Comparison of ENCODE assay signal across 21 cellular contexts in genomic region chr6:11128608-11129007, GRCh38. TPM values are rescaled to one million over a fixed set of nuclear protein-coding genes. Genes with fewer than 3 reads are reported as not detected.
DNase-seq lines count a peak whose midpoint lies in the region; ATAC-seq, FAIRE-seq and TF ChIP-seq lines count a peak whose summit lies in the region.
"Had no signal": no experiment of that assay in that cellular context is flagged by ENCODE, and none has a peak within 500 bp of the region (broad histone marks: within the 10 kb centered on the region; RNA-seq: fewer than 3 reads in every experiment).

No MANE protein-coding gene starts in this region.

- in situ Hi-C loops in GM12878 (cut with MboI) = no loop called here

- 90% methylated on average over 2 of the region's 2 CpGs for WGBS in GM12878 (ENCODE audit: insufficient coverage, insufficient replicate concordance, low lambda C conversion rate, missing lambda C conversion rate)

- no peak for DNase-seq in GM12878 (ENCODE audit: low read depth, low spot score)
- no peak for DNase-seq in left lobe of liver (ENCODE audit: low spot score)
- peak in 8 of 49 donors; percentile 4 to 32 (median 10) for DNase-seq in substantia nigra (lab: John Stamatoyannopoulos, UW)
- no peak for DNase-seq in activated CD4-positive, alpha-beta T cell treated with anti-CD3 and anti-CD28 coated beads for 48 hours
- no peak for DNase-seq in RPMI8226
- DNase-seq: ACHN; CD8-positive, alpha-beta T cell; DMS153; GOT3; HCEC 1CT; MG63; NCI-H1417; NCI-H187; NCI-H446; NCI-H526; Peyer's patch had no signal

- TF ChIP-seq CTCF in GM12878 (IDR thresholded peaks at IDR 0.05 in 2 of 3, conservative IDR thresholded peaks at IDR 0.05 in 1 of 3; ENCODE audit: control insufficient read depth in 2 of 3, extremely low read depth in 1 of 3, insufficient read depth in 1 of 3, low read depth in 3 of 3, low read length in 3 of 3) = no peak

- TF ChIP-seq EP300 in GM12878 (IDR thresholded peaks at IDR 0.05; ENCODE audit: borderline replicate concordance in 1 of 2, control insufficient read depth in 1 of 2, low read depth in 2 of 2, low read length in 2 of 2) = no peak

- RAD21 ChIA-PET in GM12878 (lab: Charles Lee; ENCODE audit: unreplicated experiment) = no interaction called here

- FAIRE-seq in GM12878 (lab: Jason Lieb, UNC) = no peak

- no peak overlapping the region for H3K4me3 ChIP-seq in GM12878
- H3K4me3 ChIP-seq: BLaER1 treated with 17β-estradiol and CSF1 and Interleukin-3, amounts not matched to agents 10 nM and 100 nM; MG63; Peyer's patch had no signal

- H3K4me2 ChIP-seq in GM12878 (ENCODE audit: control insufficient read depth, insufficient read depth) = no peak overlapping the region
- H3K4me2 ChIP-seq: BLaER1 treated with 17β-estradiol and CSF1 and Interleukin-3, amounts not matched to agents 10 nM and 100 nM had no signal

- H3K4me1 ChIP-seq in GM12878 (ENCODE audit: control insufficient read depth, insufficient read depth, low read length) = peaks cover 6% of the 10 kb centered on the region; the same call in 1 of the 2 replicates
- H3K4me1 ChIP-seq: Peyer's patch had no signal

- CTCF ChIA-PET in GM12878 (lab: Yijun Ruan, JAX) = interaction anchor here (1.5 kb wide), 1 partner anchor 650 kb away, joined by 3 read pairs; no protein-coding TSS in a partner anchor

- intact Hi-C loops in GM12878 (cut with micrococcal nuclease; ENCODE audit: unreplicated experiment) = no loop called here

- H3K36me3 ChIP-seq in GM12878 (ENCODE audit: control insufficient read depth in 2 of 2, insufficient read depth in 2 of 2, low read length in 1 of 2) = 0 out of 4 replicates have a peak, but pooled peaks cover 0 to 2% of the 10 kb centered on the region in 2 experiments
- H3K36me3 ChIP-seq: Peyer's patch had no signal

- no peak overlapping the region for H3K27ac ChIP-seq in GM12878 (ENCODE audit: control insufficient read depth, insufficient read depth)
- H3K27ac ChIP-seq in substantia nigra (ENCODE audit: low read depth, low read length, poor library complexity, severe bottlenecking) = peak overlapping the region; percentile 13
- H3K27ac ChIP-seq: BLaER1 treated with 17β-estradiol and CSF1 and Interleukin-3, amounts not matched to agents 10 nM and 100 nM; Peyer's patch had no signal

- no TSS peak for BruUV-seq in GM12878 (replicated peaks; lab: Mats Ljungman, UMichigan)

- H3K9ac ChIP-seq in GM12878 (ENCODE audit: control insufficient read depth, insufficient read depth, low read length) = no peak overlapping the region
- H3K9ac ChIP-seq: BLaER1 treated with 17β-estradiol and CSF1 and Interleukin-3, amounts not matched to agents 10 nM and 100 nM had no signal

- 0 out of 3 replicates have a peak, but pooled peaks have one; percentile 20 for ATAC-seq in GM12878
- ATAC-seq in esophagus mucosa = peak; percentile 10
- peak; percentile 14 for ATAC-seq in left lobe of liver
- no peak for ATAC-seq in GM21447 (IDR thresholded peaks at IDR 0.05; ENCODE audit: unreplicated experiment)
- ATAC-seq: CD8-positive, alpha-beta T cell had no signal

- SMC1A ChIA-PET in GM12878 (lab: Charles Lee; ENCODE audit: uncharacterized antibody, unreplicated experiment) = interaction anchor here (1.0 to 4.3 kb wide), 4 partner anchors 9 to 368 kb away, joined by 3 to 22 read pairs (median 4); no protein-coding TSS in a partner anchor

- H3K79me2 ChIP-seq in GM12878 (ENCODE audit: control insufficient read depth, insufficient read depth, low read length) = peaks cover 13% of the 10 kb centered on the region

- H3K27me3 ChIP-seq in GM12878 (replicated peaks in 1 of 2; ENCODE audit: control insufficient read depth in 2 of 2, insufficient read depth in 2 of 2, low read length in 1 of 2) = no peaks in the 10 kb centered on the region
- H3K27me3 ChIP-seq: BLaER1 treated with 17β-estradiol and CSF1 and Interleukin-3, amounts not matched to agents 10 nM and 100 nM; MG63; Peyer's patch had no signal

- no peak overlapping the region for H2AFZ ChIP-seq in GM12878 (ENCODE audit: control insufficient read depth, low read depth, low read length)

- H3K9me3 ChIP-seq in GM12878 (replicated peaks; ENCODE audit: control insufficient read depth, insufficient read depth, low read length) = no peaks in the 10 kb centered on the region
- H3K9me3 ChIP-seq: MG63, Peyer's patch had no signal

- H4K20me1 ChIP-seq in GM12878 (ENCODE audit: control insufficient read depth, insufficient read depth) = no peaks in the 10 kb centered on the region

- TF ChIP-seq RAD21 in GM12878 (IDR thresholded peaks at IDR 0.05; ENCODE audit: insufficient read depth, low read depth, low read length) = no peak

- POLR2A ChIA-PET in GM12878 (lab: Charles Lee) = interaction anchor here (1.5 to 2.0 kb wide), 2 partner anchors 30 to 33 kb away, joined by 4 to 11 read pairs; no protein-coding TSS in a partner anchor

- no peak for TF ChIP-seq POLR2A in GM12878 (IDR thresholded peaks at IDR 0.05; ENCODE audit: low read depth, low read length)

TF ChIP-seq in GM12878, 131 proteins besides CTCF, POLR2A, EP300 and RAD21:
- TF ChIP-seq ASH2L (IDR thresholded peaks at IDR 0.05; ENCODE audit: borderline replicate concordance, low read depth) (no peak), NR2C2 (IDR thresholded peaks at IDR 0.05; ENCODE audit: borderline replicate concordance, control insufficient read depth, insufficient read length, low read depth) (no peak), CREB1 (IDR thresholded peaks at IDR 0.05; ENCODE audit: low read depth) (no peak), IKZF1 (conservative IDR thresholded peaks at IDR 0.05) (no peak)

RNA-seq across cellular contexts. Expression of gene ERVFRD-1, which starts 17.1 kb away (rescaled TPM):
- total RNA-seq in GM12878 (2013; cell fraction: nucleolus; rRNA removed) = not detected in 2 replicates
- total RNA-seq in GM12878 (2014; rRNA removed) (not detected in 2 replicates), GM12878 (2014; rRNA removed; fragmentation: Illumina TruSeq; extraction: Trizol) (not detected in 2 replicates), GM12878 (2021) (not detected in 2 replicates), esophagus mucosa (not detected), left lobe of liver (0.08 TPM)
- not detected for polyA plus RNA-seq in GM12878 (2011; ENCODE audit: low read depth)
- polyA plus RNA-seq in GM12878 (2011; rRNA removed) (not detected in 2 replicates), GM12878 (2014; fragmentation: Illumina TruSeq; extraction: Trizol) (0.03 and 0.06 TPM in 2 replicates), GM12878 (2014; fragmentation: Nextera tagmentation; extraction: Ambion mirVana) (not detected), GM12878 (2014; rRNA removed) (not detected in 2 replicates), GM12878 (2016; fragmentation: Nextera tagmentation; extraction: Ambion mirVana) (under 1 TPM; 0.07 to 0.11 TPM)
- not detected in 2 replicates for polyA plus RNA-seq in GM12878 (2011; cell fraction: cytosol; rRNA removed)
- not detected in 2 replicates for polyA plus RNA-seq in GM12878 (2011; cell fraction: nucleus; rRNA removed)
- 0.11 and 0.12 TPM in 2 replicates for polyA plus RNA-seq in GM12878 (2012)
- not detected in 2 replicates for polyA minus RNA-seq in GM12878 (2011; rRNA and poly(A)+ RNA removed)
- polyA minus RNA-seq in GM12878 (2011; cell fraction: cytosol; rRNA and poly(A)+ RNA removed) = not detected in 2 replicates
- polyA minus RNA-seq in GM12878 (2011; cell fraction: nucleus; rRNA and poly(A)+ RNA removed) = not detected in 2 replicates
- total RNA-seq: CD8-positive, alpha-beta T cell; LHCN-M2; OCI-LY7; Peyer's patch had no signal

RNA-seq across cellular contexts. Expression of gene SMIM13, which starts 35.0 kb away (rescaled TPM):
- 10.3 and 10.8 TPM in 2 replicates for total RNA-seq in GM12878 (2013; cell fraction: nucleolus; rRNA removed)
- 5.1 and 7.2 TPM in 2 replicates for total RNA-seq in GM12878 (2014; rRNA removed)
- total RNA-seq in GM12878 (2014; rRNA removed; fragmentation: Illumina TruSeq; extraction: Trizol) = 4.6 and 5.1 TPM in 2 replicates
- total RNA-seq in GM12878 (2021) = 6.6 and 8.5 TPM in 2 replicates
- polyA plus RNA-seq in GM12878 (2011; ENCODE audit: low read depth) = 2.1 TPM
- polyA plus RNA-seq in GM12878 (2011; rRNA removed) = 4.3 and 5.5 TPM in 2 replicates
- 2.0 and 2.1 TPM in 2 replicates for polyA plus RNA-seq in GM12878 (2011; cell fraction: cytosol; rRNA removed)
- 2.9 and 4.2 TPM in 2 replicates for polyA plus RNA-seq in GM12878 (2011; cell fraction: nucleus; rRNA removed)
- polyA plus RNA-seq in GM12878 (2012) = 2.8 and 3.6 TPM in 2 replicates
- 4.8 and 5.6 TPM in 2 replicates for polyA plus RNA-seq in GM12878 (2014; fragmentation: Illumina TruSeq; extraction: Trizol)
- 1 to 10 TPM; 2.0 to 3.2 TPM for polyA plus RNA-seq in GM12878 (2014; fragmentation: Nextera tagmentation; extraction: Ambion mirVana)
- 3.5 and 4.6 TPM in 2 replicates for polyA plus RNA-seq in GM12878 (2014; rRNA removed)
- polyA plus RNA-seq in GM12878 (2016; fragmentation: Nextera tagmentation; extraction: Ambion mirVana) = 1 to 10 TPM; 4.4 to 5.1 TPM
- polyA minus RNA-seq in GM12878 (2011; rRNA and poly(A)+ RNA removed) = 2.6 and 3.3 TPM in 2 replicates
- 1.3 and 2.2 TPM in 2 replicates for polyA minus RNA-seq in GM12878 (2011; cell fraction: cytosol; rRNA and poly(A)+ RNA removed)
- 2.5 and 4.7 TPM in 2 replicates for polyA minus RNA-seq in GM12878 (2011; cell fraction: nucleus; rRNA and poly(A)+ RNA removed)
- 5.5 TPM for total RNA-seq in esophagus mucosa
- total RNA-seq in left lobe of liver = 5.9 TPM
